34 cellular contexts compared by ENCODE assay signal in genomic region chr2:180971811-180972210, GRCh38.
"Had no signal": no experiment of that assay in that cellular context is flagged by ENCODE, and none has a peak within 500 bp of the region (broad histone marks: within the 10 kb centered on the region; RNA-seq: fewer than 3 reads in every experiment).

No MANE protein-coding gene starts in this region.

- DNase-seq: Kasumi-1, MG63, MM.1S, MV-4-11, NCI-H1048, NCI-H1092, NCI-H1092 treated with DMSO at 0.1 percent for 48 hours, NCI-H1105, NCI-H1105 treated with DMSO at 0.1 percent for 48 hours, NCI-H1417, NCI-H1417 treated with DMSO at 0.1 percent for 48 hours, NCI-H1436, NCI-H1436 treated with DMSO at 0.1 percent for 48 hours, NCI-H146, NCI-H1694, NCI-H187, NCI-H187 treated with DMSO at 0.1 percent for 48 hours, NCI-H1930, NCI-H2029, NCI-H2029 treated with DMSO at 0.1 percent for 48 hours, NCI-H2081, NCI-H2081 treated with DMSO at 0.1 percent for 48 hours, NCI-H2107, NCI-H2171, NCI-H2171 treated with DMSO at 0.1 percent for 48 hours, NCI-H2227 treated with DMSO at 0.1 percent for 48 hours, NCI-H226, NCI-H345, NCI-H446, NCI-H446 treated with DMSO at 0.1 percent for 48 hours, NCI-H510A, NCI-H510A treated with DMSO at 0.1 percent for 48 hours, NCI-H524, NCI-H524 treated with DMSO at 0.1 percent for 48 hours had no signal

- H3K27me3 ChIP-seq: MG63 had no signal

- H3K9me3 ChIP-seq: MG63 had no signal

- H3K36me3 ChIP-seq: MG63 had no signal

- H3K4me3 ChIP-seq: MG63 had no signal
